ENCODE assay signal across 1 cellular context in genomic region chr5:171433352-171433698, GRCh38.
TF ChIP-seq lines count a peak whose summit lies in the region.

No MANE protein-coding gene starts in this region.

TF ChIP-seq in H1, 55 proteins besides CTCF, POLR2A, EP300 and RAD21:
- TF ChIP-seq POU5F1 (IDR thresholded peaks at IDR 0.05; ENCODE audit: low read depth, low read length) (no peak), SIX5 (IDR thresholded peaks at IDR 0.05; ENCODE audit: low read depth, low read length) (no peak), E2F6 (IDR thresholded peaks at IDR 0.05) (no peak), EGR1 (IDR thresholded peaks at IDR 0.05; ENCODE audit: borderline replicate concordance, low read depth, low read length) (no peak), FOSL1 (IDR thresholded peaks at IDR 0.05; ENCODE audit: insufficient read depth, low read depth, low read length) (no peak), NRF1 (IDR thresholded peaks at IDR 0.05; ENCODE audit: low read depth, low read length) (no peak), JUN (IDR thresholded peaks at IDR 0.05; ENCODE audit: low read depth, low read length) (no peak)
TF ChIP-seq in H1: peak in this region for 0.
